Comparison of ENCODE assay signal across 21 cellular contexts in genomic region chr3:114393367-114394072, GRCh38.
A peak's percentile ranks its signal among the peaks of the same experiment; 100 is the strongest.
DNase-seq lines count a peak whose midpoint lies in the region; ATAC-seq, FAIRE-seq and TF ChIP-seq lines count a peak whose summit lies in the region.
"Had no signal": no experiment of that assay in that cellular context is flagged by ENCODE, and none has a peak within 500 bp of the region (broad histone marks: within the 10 kb centered on the region; RNA-seq: fewer than 3 reads in every experiment).

No MANE protein-coding gene starts in this region.

- FAIRE-seq in GM18507 (lab: Jason Lieb, UNC) (peak; percentile 31), pancreas (lab: Jason Lieb, UNC) (no peak)
- FAIRE-seq: A204.1, G401.6 had no signal

- no peak overlapping the region for H3K27ac ChIP-seq in pancreas
- H3K27ac ChIP-seq: BLaER1, HL-60, lower lobe of right lung, SJCRH30, suprapubic skin, vagina had no signal

- no peak for DNase-seq in activated CD4-positive, CD25-positive, alpha-beta regulatory T cell (lab: John Stamatoyannopoulos, UW)
- no peak for DNase-seq in GM18507 (ENCODE audit: extremely low spot score, insufficient read length, low read depth)
- DNase-seq in fibroblast of gingiva (ENCODE audit: low read depth) = peak; percentile 62
- DNase-seq in pancreas = no peak
- DNase-seq in RKO (ENCODE audit: low spot score) = no peak
- no peak for DNase-seq in NCI-H748 (lab: John Stamatoyannopoulos, UW; ENCODE audit: unreplicated experiment)
- DNase-seq: activated naive CD4-positive, alpha-beta T cell treated with anti-CD3 and anti-CD28 coated beads, Interleukin-2, amount 50 U/mL, for 16 hours; endodermal cell; lower lobe of right lung; NCI-H2171; NCI-H774; PC-3; SJCRH30 had no signal

- TF ChIP-seq CTCF in pancreas (IDR thresholded peaks at IDR 0.05) = no peak

- intact Hi-C loops in pancreas (cut with DNase I) = no loop called here

- H3K36me3 ChIP-seq in pancreas = peaks cover 0 to under 1% (median 0%) of the 10 kb centered on the region in 3 donors
- H3K36me3 ChIP-seq: BLaER1, SJCRH30 had no signal

- H3K9me3 ChIP-seq in pancreas = no peaks in the 10 kb centered on the region
- H3K9me3 ChIP-seq: BLaER1, lower lobe of right lung, SJCRH30, suprapubic skin, vagina had no signal

- H3K4me1 ChIP-seq in pancreas = no peaks in the 10 kb centered on the region
- H3K4me1 ChIP-seq: BLaER1, lower lobe of right lung, SJCRH30 had no signal

- H3K4me3 ChIP-seq in pancreas = no peak overlapping the region
- H3K4me3 ChIP-seq: BLaER1, lower lobe of right lung, SJCRH30, suprapubic skin, vagina had no signal

- peak; percentile 77 to 83 for ATAC-seq in activated CD4-positive, CD25-positive, alpha-beta regulatory T cell treated with anti-CD3 and anti-CD28 coated beads, Interleukin-2, amount 50 U/mL, for 24 hours
- ATAC-seq in pancreas = peak in 3 of 4 donors; percentile 13 to 28 (median 24)
- no peak for ATAC-seq in GM19467 (IDR thresholded peaks at IDR 0.05; ENCODE audit: unreplicated experiment)
- ATAC-seq: lower lobe of right lung, PC-3 had no signal

- H3K27me3 ChIP-seq in pancreas = no peaks in the 10 kb centered on the region
- H3K27me3 ChIP-seq: BLaER1, SJCRH30, suprapubic skin, vagina had no signal

- 81 to 84% methylated on average over 7 of the region's 7 CpGs for WGBS in pancreas, 2 donors
